Comparison of ENCODE assay signal across 33 cellular contexts in genomic region chr21:31616216-31616615, GRCh38.
"Had no signal": no experiment of that assay in that cellular context is flagged by ENCODE, and none has a peak within 500 bp of the region (broad histone marks: within the 10 kb centered on the region; RNA-seq: fewer than 3 reads in every experiment).

No MANE protein-coding gene starts in this region.

- H3K27ac ChIP-seq: coronary artery, esophagus squamous epithelium, heart right ventricle, lower lobe of right lung, neural progenitor cell, parathyroid adenoma, prostate gland, right atrium auricular region, suprapubic skin had no signal

- H3K4me2 ChIP-seq: neural progenitor cell, smooth muscle cell had no signal

- H3K36me3 ChIP-seq: esophagus squamous epithelium, heart right ventricle, lower lobe of right lung, neural progenitor cell, prostate gland, right atrium auricular region, suprapubic skin had no signal

- ATAC-seq: effector memory CD8-positive, alpha-beta T cell; heart right ventricle; left ventricle myocardium superior; lower lobe of right lung; mucosa of descending colon; sciatic nerve; stimulated activated naive CD8-positive, alpha-beta T cell treated with anti-CD3 and anti-CD28 coated beads, Interleukin-15, amount 100 ng/mL, for 72 hours had no signal

- H3K27me3 ChIP-seq: esophagus squamous epithelium, neural progenitor cell, right atrium auricular region, suprapubic skin had no signal

- H3K4me1 ChIP-seq: heart right ventricle, lower lobe of right lung, parathyroid adenoma, prostate gland, right atrium auricular region, suprapubic skin had no signal

- H3K4me3 Mint-ChIP-seq: effector memory CD8-positive, alpha-beta T cell; immature natural killer cell; memory B cell; mesothelial cell of epicardium; naive B cell; nephron; neural progenitor cell; stimulated activated naive CD8-positive, alpha-beta T cell treated with anti-CD3 and anti-CD28 coated beads, Interleukin-15, amount 100 ng/mL, for 72 hours had no signal

- H3K9me3 ChIP-seq: esophagus squamous epithelium, lower lobe of right lung, mucosa of descending colon, prostate gland, suprapubic skin had no signal

- H3K36me3 Mint-ChIP-seq: immature natural killer cell, mesothelial cell of epicardium, neural progenitor cell had no signal

- DNase-seq: dermis blood vessel endothelial cell; effector memory CD8-positive, alpha-beta T cell; erythroblast; esophagus squamous epithelium; foreskin melanocyte; glutamatergic neuron; heart right ventricle; hypothalamus; immature natural killer cell; left ventricle myocardium superior; lower lobe of right lung; mucosa of descending colon; naive B cell; stimulated activated CD4-positive, alpha-beta T cell treated with anti-CD3 and anti-CD28 coated beads, Interleukin-12 subunit alpha, Interleukin-12 subunit beta, amount 100 ng/mL, for 4 hours; stimulated activated CD4-positive, alpha-beta T cell treated with anti-CD3 and anti-CD28 coated beads, Interleukin-1b, Interleukin-23, amount 100 ng/mL, for 48 hours; stimulated activated CD4-positive, alpha-beta T cell treated with anti-CD3 and anti-CD28 coated beads, Interleukin-4, amount 100 ng/mL, for 1 hour; stimulated activated CD8-positive, alpha-beta memory T cell treated with anti-CD3 and anti-CD28 coated beads, Interleukin-4, amount 100 ng/mL, for 48 hours; stimulated activated naive CD4-positive, alpha-beta T cell; stimulated activated naive CD8-positive, alpha-beta T cell treated with anti-CD3 and anti-CD28 coated beads, Interleukin-15, amount 100 ng/mL, for 72 hours; trophoblast cell had no signal

- H3K27ac Mint-ChIP-seq: effector memory CD8-positive, alpha-beta T cell; immature natural killer cell; memory B cell; mesothelial cell of epicardium; naive B cell; nephron; stimulated activated naive CD8-positive, alpha-beta T cell treated with anti-CD3 and anti-CD28 coated beads, Interleukin-15, amount 100 ng/mL, for 72 hours had no signal

- H2AFZ ChIP-seq: neural progenitor cell, parathyroid adenoma had no signal

- H3K4me1 Mint-ChIP-seq: mesothelial cell of epicardium, nephron had no signal

- H3K4me3 ChIP-seq: coronary artery, esophagus squamous epithelium, heart right ventricle, lower lobe of right lung, mucosa of descending colon, neural progenitor cell, prostate gland, right atrium auricular region, smooth muscle cell, suprapubic skin had no signal

- H3K79me2 ChIP-seq: parathyroid adenoma had no signal

- FAIRE-seq: endometrium, keratinocyte had no signal

- H3K9me3 Mint-ChIP-seq: effector memory CD8-positive, alpha-beta T cell; immature natural killer cell; mesothelial cell of epicardium had no signal

- H3K9ac ChIP-seq: neural progenitor cell, parathyroid adenoma had no signal
